21 cellular contexts compared by ENCODE assay signal in genomic region chr4:139582044-139582443, GRCh38. TPM values are rescaled to one million over a fixed set of nuclear protein-coding genes. Genes with fewer than 3 reads are reported as not detected.
DNase-seq lines count a peak whose midpoint lies in the region; ATAC-seq and TF ChIP-seq lines count a peak whose summit lies in the region.
"Had no signal": no experiment of that assay in that cellular context is flagged by ENCODE, and none has a peak within 500 bp of the region (broad histone marks: within the 10 kb centered on the region; RNA-seq: fewer than 3 reads in every experiment).

No MANE protein-coding gene starts in this region.

- H3K27ac ChIP-seq in mammary epithelial cell (ENCODE audit: insufficient read depth, low read depth, low read length) (no peak overlapping the region), foreskin keratinocyte (no peak overlapping the region)
- H3K27ac ChIP-seq: heart left ventricle, Peyer's patch, transverse colon had no signal

- no peaks in the 10 kb centered on the region for H4K20me1 ChIP-seq in mammary epithelial cell (ENCODE audit: insufficient read depth, low read length)

- CTCF ChIA-PET in MCF 10A (lab: Yijun Ruan, JAX) = interaction anchor here (0.6 to 3.9 kb wide), 4 partner anchors 21 to 793 kb away, joined by 3 to 16 read pairs (median 3); no protein-coding TSS in a partner anchor
- CTCF ChIA-PET in mammary epithelial cell (lab: Charles Lee; ENCODE audit: low non-redundant PET) = interaction anchor here (0.6 kb wide), 1 partner anchor 15 kb away, joined by 6 read pairs; no protein-coding TSS in a partner anchor

- H3K9ac ChIP-seq in mammary epithelial cell (ENCODE audit: insufficient read depth, low read length) = no peak overlapping the region

- H3K36me3 ChIP-seq in mammary epithelial cell (ENCODE audit: insufficient read depth, low read length) = no peaks in the 10 kb centered on the region
- H3K36me3 ChIP-seq: HAP-1, heart left ventricle, Peyer's patch, transverse colon had no signal

- no peak overlapping the region for H2AFZ ChIP-seq in mammary epithelial cell (ENCODE audit: low read depth, low read length)

- TF ChIP-seq CTCF in MCF 10A (IDR thresholded peaks at IDR 0.05; ENCODE audit: unreplicated experiment) = no peak
- no peak for TF ChIP-seq CTCF in mammary epithelial cell (conservative IDR thresholded peaks at IDR 0.05 in 1 of 2, IDR thresholded peaks at IDR 0.05 in 1 of 2; ENCODE audit: extremely low read depth in 1 of 2, insufficient read depth in 1 of 2, low read depth in 1 of 2, low read length in 2 of 2)
- peak; percentile 20 for TF ChIP-seq CTCF in foreskin keratinocyte (conservative IDR thresholded peaks at IDR 0.05)

- H3K27ac Mint-ChIP-seq in MCF 10A (ENCODE audit: low read depth, unreplicated experiment) = no peak overlapping the region
- H3K27ac Mint-ChIP-seq: activated naive CD4-positive, alpha-beta T cell treated with anti-CD3 and anti-CD28 coated beads, Interleukin-2, amount 10 ng/mL, durations not matched to agents 7 days and 5 days; CD4-positive, alpha-beta memory T cell; memory B cell; nephron progenitor cell had no signal

- BruUV-seq in MCF 10A (replicated peaks; lab: Mats Ljungman, UMichigan) = no TSS peak
- no TSS peak for BruUV-seq in mammary epithelial cell (replicated peaks; lab: Mats Ljungman, UMichigan)

- H3K27me3 Mint-ChIP-seq in MCF 10A (ENCODE audit: insufficient read depth, unreplicated experiment) = no peaks in the 10 kb centered on the region

- DNase-seq in MCF 10A (ENCODE audit: unreplicated experiment) (peak; percentile 20), mammary epithelial cell (no peak), SK-MEL-5 (ENCODE audit: low read depth, low spot score) (peak; percentile 21), foreskin keratinocyte (no peak), foreskin melanocyte (no peak), NCI-H128 (lab: John Stamatoyannopoulos, UW; ENCODE audit: unreplicated experiment) (no peak)
- DNase-seq: activated CD4-positive, alpha-beta T cell treated with anti-CD3 and anti-CD28 coated beads, Interleukin-2, amount 50 U/mL, for 1 hour; activated naive CD4-positive, alpha-beta T cell treated with anti-CD3 and anti-CD28 coated beads, Interleukin-2, amount 10 ng/mL, durations not matched to agents 7 days and 5 days; CD4-positive, alpha-beta memory T cell; heart left ventricle; kidney; NCI-H1930; NCI-H69; nephron progenitor cell; stimulated activated naive CD4-positive, alpha-beta T cell treated with Interleukin-2 at 50 U/mL for 16 hours; transverse colon had no signal

- no peaks in the 10 kb centered on the region for H3K4me1 Mint-ChIP-seq in MCF 10A (ENCODE audit: insufficient read depth, unreplicated experiment)
- H3K4me1 Mint-ChIP-seq: activated naive CD4-positive, alpha-beta T cell treated with anti-CD3 and anti-CD28 coated beads, Interleukin-2, amount 10 ng/mL, durations not matched to agents 7 days and 5 days; CD4-positive, alpha-beta memory T cell; memory B cell had no signal

- H3K4me3 Mint-ChIP-seq in MCF 10A (ENCODE audit: unreplicated experiment) = no peak overlapping the region
- H3K4me3 Mint-ChIP-seq: activated naive CD4-positive, alpha-beta T cell treated with anti-CD3 and anti-CD28 coated beads, Interleukin-2, amount 10 ng/mL, durations not matched to agents 7 days and 5 days; CD4-positive, alpha-beta memory T cell; memory B cell; nephron progenitor cell had no signal

- intact Hi-C loops in MCF 10A (cut with micrococcal nuclease) (no loop called here), mammary epithelial cell (cut with micrococcal nuclease) (no loop called here)

- no peak overlapping the region for H3K4me3 ChIP-seq in mammary epithelial cell (replicated peaks in 1 of 3; ENCODE audit: insufficient read depth in 1 of 3, low read depth in 2 of 3, low read length in 3 of 3)
- H3K4me3 ChIP-seq: HAP-1, heart left ventricle, Peyer's patch, transverse colon had no signal

- no peaks in the 10 kb centered on the region for H3K9me3 Mint-ChIP-seq in MCF 10A (ENCODE audit: unreplicated experiment)
- H3K9me3 Mint-ChIP-seq: activated naive CD4-positive, alpha-beta T cell treated with anti-CD3 and anti-CD28 coated beads, Interleukin-2, amount 10 ng/mL, durations not matched to agents 7 days and 5 days; CD4-positive, alpha-beta memory T cell; memory B cell had no signal

- H3K9me3 ChIP-seq in mammary epithelial cell (replicated peaks; ENCODE audit: insufficient read depth, low read length) = no peaks in the 10 kb centered on the region
- H3K9me3 ChIP-seq: HAP-1, heart left ventricle, Peyer's patch, transverse colon had no signal

- in situ Hi-C loops in mammary epithelial cell (cut with MboI; ENCODE audit: low sequenced_read_pairs in 2 of 2) = no loop called here
- in situ Hi-C loops in SK-MEL-5 (cut with HindIII; ENCODE audit: low pct_unique_long_range_greater_than_20kb, low sequenced_read_pairs) = no loop called here

- 87% methylated on average over 4 of the region's 4 CpGs for WGBS in mammary epithelial cell (ENCODE audit: low coverage, missing lambda C conversion rate)

- H3K4me2 ChIP-seq in mammary epithelial cell (ENCODE audit: insufficient read depth, low read depth, low read length) = no peak overlapping the region

- ATAC-seq in foreskin keratinocyte (no peak), HG02970 (IDR thresholded peaks at IDR 0.05; ENCODE audit: low FRiP score, unreplicated experiment) (no peak), GM21529 (IDR thresholded peaks at IDR 0.05; ENCODE audit: unreplicated experiment) (no peak)
- ATAC-seq: heart left ventricle had no signal

- no peaks in the 10 kb centered on the region for H3K79me2 ChIP-seq in mammary epithelial cell (ENCODE audit: insufficient read depth, low read length)

- POLR2A ChIA-PET in MCF 10A (lab: Yijun Ruan, JAX) = no interaction called here

- no peaks in the 10 kb centered on the region for H3K36me3 Mint-ChIP-seq in MCF 10A (ENCODE audit: insufficient read depth, unreplicated experiment)
- H3K36me3 Mint-ChIP-seq: activated naive CD4-positive, alpha-beta T cell treated with anti-CD3 and anti-CD28 coated beads, Interleukin-2, amount 10 ng/mL, durations not matched to agents 7 days and 5 days; CD4-positive, alpha-beta memory T cell; memory B cell had no signal

- H3K27me3 ChIP-seq in mammary epithelial cell (ENCODE audit: insufficient read depth, low read length) (peaks cover 3% of the 10 kb centered on the region), foreskin keratinocyte (peaks cover 4% of the 10 kb centered on the region)
- H3K27me3 ChIP-seq: heart left ventricle, Peyer's patch, transverse colon had no signal

- dilution Hi-C loops in mammary epithelial cell (cut with HindIII; ENCODE audit: low sequenced_read_pairs) = loop anchor here (5.0 kb wide), 1 partner anchor 35 kb away; no protein-coding TSS in a partner anchor

- H3K4me1 ChIP-seq in mammary epithelial cell (ENCODE audit: insufficient read depth, low read length) (no peaks in the 10 kb centered on the region), foreskin keratinocyte (no peaks in the 10 kb centered on the region)
- H3K4me1 ChIP-seq: heart left ventricle, Peyer's patch, transverse colon had no signal

RNA-seq across cellular contexts. Expression of gene SETD7, which starts 26.0 kb away (rescaled TPM):
- total RNA-seq in MCF 10A (2022) = 60.4 and 66.9 TPM in 2 replicates
- 10 to 100 TPM; 43.6 to 72.2 TPM for total RNA-seq in mammary epithelial cell
- 12.1 TPM for polyA plus RNA-seq in mammary epithelial cell
- polyA minus RNA-seq in mammary epithelial cell = 70.5 TPM
- total RNA-seq in SK-MEL-5 (2014; rRNA removed; shearing (Covaris generic)) = 21.3 and 21.5 TPM in 2 replicates
- 16.0 and 23.4 TPM in 2 replicates for polyA plus RNA-seq in SK-MEL-5 (2015; cell fraction: cytosol; rRNA removed)
- polyA plus RNA-seq in SK-MEL-5 (2015; cell fraction: nucleus; rRNA removed) = 7.9 and 10.8 TPM in 2 replicates
- total RNA-seq in foreskin keratinocyte = 30.9 and 32.0 TPM in 2 replicates
- 7.3 and 8.2 TPM in 2 replicates for polyA plus RNA-seq in foreskin keratinocyte

Comparison
In these comparisons a context has a peak if more than half of its experiments do, and no peak if none do; other contexts are left out.
1. DNase-seq: peak in MCF 10A (single experiment) and SK-MEL-5 (single experiment); none in mammary epithelial cell (single experiment), foreskin keratinocyte (0 of 2), foreskin melanocyte (single experiment) and NCI-H128 (single experiment).